In genomic region chr4:70399319-70399718, GRCh38 we compare ENCODE assay signal across 1 cellular context.
TF ChIP-seq lines count a peak whose summit lies in the region.

No MANE protein-coding gene starts in this region.

TF ChIP-seq in GM12878, 131 proteins besides CTCF, POLR2A, EP300 and RAD21:
- TF ChIP-seq KDM1A (IDR thresholded peaks at IDR 0.05; ENCODE audit: borderline replicate concordance): no peak
- peak; percentile 81 for TF ChIP-seq RFX5 (IDR thresholded peaks at IDR 0.05; ENCODE audit: low read depth, low read length)
TF ChIP-seq in GM12878: peak in this region for 1.
